ENCODE assay signal across 2 cellular contexts in the genomic region with DNA sequence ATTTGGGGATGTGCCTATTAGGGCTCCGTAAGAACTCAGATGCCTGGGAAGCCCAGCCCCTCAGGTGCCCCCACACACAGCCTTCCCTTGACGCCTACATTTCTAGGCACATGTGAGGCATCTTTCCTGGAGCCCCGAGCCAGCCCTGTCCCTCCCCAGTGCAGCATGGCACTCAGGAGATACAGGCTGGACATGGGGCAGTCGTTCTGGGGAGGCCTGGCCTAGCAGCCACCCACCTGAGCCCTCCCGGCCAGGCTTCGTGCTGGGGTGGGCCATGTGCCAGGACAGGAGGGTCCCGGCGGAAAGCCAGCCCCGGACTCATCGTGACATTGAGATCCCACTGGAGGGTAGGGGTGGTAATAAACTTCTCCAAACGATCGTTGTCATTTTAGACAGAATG.
TF ChIP-seq lines count a peak whose summit lies in the region.

No MANE protein-coding gene starts in this region.

TF ChIP-seq in A549, 52 proteins besides CTCF, POLR2A, EP300 and RAD21:
- TF ChIP-seq EHMT2 (IDR thresholded peaks at IDR 0.05; ENCODE audit: low read depth) (no peak), HDAC2 (IDR thresholded peaks at IDR 0.05) (no peak), RARB (CRISPR knock-in tag; IDR thresholded peaks at IDR 0.05) (no peak), RFX5 (IDR thresholded peaks at IDR 0.05) (no peak), PHF8 (IDR thresholded peaks at IDR 0.05; ENCODE audit: borderline replicate concordance, low read depth) (no peak)
- TF ChIP-seq, protein P1, sequence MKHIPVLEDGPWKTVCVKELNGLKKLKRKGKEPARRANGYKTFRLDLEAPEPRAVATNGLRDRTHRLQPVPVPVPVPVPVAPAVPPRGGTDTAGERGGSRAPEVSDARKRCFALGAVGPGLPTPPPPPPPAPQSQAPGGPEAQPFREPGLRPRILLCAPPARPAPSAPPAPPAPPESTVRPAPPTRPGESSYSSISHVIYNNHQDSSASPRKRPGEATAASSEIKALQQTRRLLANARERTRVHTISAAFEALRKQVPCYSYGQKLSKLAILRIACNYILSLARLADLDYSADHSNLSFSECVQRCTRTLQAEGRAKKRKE (CRISPR knock-in tag; IDR thresholded peaks at IDR 0.05; ENCODE audit: low read depth): no peak
- TF ChIP-seq, protein P2, sequence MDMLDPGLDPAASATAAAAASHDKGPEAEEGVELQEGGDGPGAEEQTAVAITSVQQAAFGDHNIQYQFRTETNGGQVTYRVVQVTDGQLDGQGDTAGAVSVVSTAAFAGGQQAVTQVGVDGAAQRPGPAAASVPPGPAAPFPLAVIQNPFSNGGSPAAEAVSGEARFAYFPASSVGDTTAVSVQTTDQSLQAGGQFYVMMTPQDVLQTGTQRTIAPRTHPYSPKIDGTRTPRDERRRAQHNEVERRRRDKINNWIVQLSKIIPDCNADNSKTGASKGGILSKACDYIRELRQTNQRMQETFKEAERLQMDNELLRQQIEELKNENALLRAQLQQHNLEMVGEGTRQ (IDR thresholded peaks at IDR 0.05): no peak

TF ChIP-seq in H1, 55 proteins besides CTCF, POLR2A, EP300 and RAD21:
- TF ChIP-seq TBP (IDR thresholded peaks at IDR 0.05; ENCODE audit: low read depth, low read length) (no peak), YY1 (IDR thresholded peaks at IDR 0.05; ENCODE audit: low read depth, low read length) (no peak), NANOG (IDR thresholded peaks at IDR 0.05; ENCODE audit: insufficient read depth, low read depth, low read length, poor library complexity, severe bottlenecking) (no peak), SAP30 (IDR thresholded peaks at IDR 0.05; ENCODE audit: insufficient read depth, insufficient replicate concordance, low read length) (no peak)
- TF ChIP-seq, protein P3, sequence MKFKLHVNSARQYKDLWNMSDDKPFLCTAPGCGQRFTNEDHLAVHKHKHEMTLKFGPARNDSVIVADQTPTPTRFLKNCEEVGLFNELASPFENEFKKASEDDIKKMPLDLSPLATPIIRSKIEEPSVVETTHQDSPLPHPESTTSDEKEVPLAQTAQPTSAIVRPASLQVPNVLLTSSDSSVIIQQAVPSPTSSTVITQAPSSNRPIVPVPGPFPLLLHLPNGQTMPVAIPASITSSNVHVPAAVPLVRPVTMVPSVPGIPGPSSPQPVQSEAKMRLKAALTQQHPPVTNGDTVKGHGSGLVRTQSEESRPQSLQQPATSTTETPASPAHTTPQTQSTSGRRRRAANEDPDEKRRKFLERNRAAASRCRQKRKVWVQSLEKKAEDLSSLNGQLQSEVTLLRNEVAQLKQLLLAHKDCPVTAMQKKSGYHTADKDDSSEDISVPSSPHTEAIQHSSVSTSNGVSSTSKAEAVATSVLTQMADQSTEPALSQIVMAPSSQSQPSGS (IDR thresholded peaks at IDR 0.05; ENCODE audit: low read length): no peak
